ENCODE assay signal across 8 cellular contexts in genomic region chr2:70552501-70553333, GRCh38. TPM values are rescaled to one million over a fixed set of nuclear protein-coding genes. Genes with fewer than 3 reads are reported as not detected.
DNase-seq lines count a peak whose midpoint lies in the region; ATAC-seq and TF ChIP-seq lines count a peak whose summit lies in the region.

No MANE protein-coding gene starts in this region.

- H3K27ac ChIP-seq in SJCRH30 (peak overlapping the region; percentile 13; the same call in 1 of the 2 replicates), ectodermal cell (ENCODE audit: insufficient read depth, low read depth, low read length, poor library complexity, severe bottlenecking) (no peak overlapping the region)

- peaks cover 39% of the 10 kb centered on the region for H3K4me1 Mint-ChIP-seq in neural crest cell

- H3K36me3 ChIP-seq in SJCRH30 (no peaks in the 10 kb centered on the region), ectodermal cell (ENCODE audit: control insufficient read depth, insufficient read depth, low read length) (no peaks in the 10 kb centered on the region)

- H3K36me3 Mint-ChIP-seq in neural crest cell (ENCODE audit: low read depth), result no peaks in the 10 kb centered on the region

- H3K27me3 ChIP-seq in SJCRH30 (peaks cover 15% of the 10 kb centered on the region), ectodermal cell (ENCODE audit: control insufficient read depth, insufficient read depth, low read length, poor library complexity, severe bottlenecking) (peaks cover 61% of the 10 kb centered on the region)

- peaks cover 22% of the 10 kb centered on the region; the same call in 1 of the 2 replicates for H3K4me1 ChIP-seq in SJCRH30
- peaks cover 5% of the 10 kb centered on the region for H3K4me1 ChIP-seq in ectodermal cell (ENCODE audit: control insufficient read depth, insufficient read depth, low read length)

- ATAC-seq in GM21723 (IDR thresholded peaks at IDR 0.05; ENCODE audit: unreplicated experiment) (no peak), HG03135 (IDR thresholded peaks at IDR 0.05; ENCODE audit: unreplicated experiment) (no peak), HG02973 (IDR thresholded peaks at IDR 0.05; ENCODE audit: unreplicated experiment) (no peak)

- H3K9me3 Mint-ChIP-seq in neural crest cell, result no peaks in the 10 kb centered on the region

- peaks cover 77% of the 10 kb centered on the region for H3K27me3 Mint-ChIP-seq in neural crest cell (ENCODE audit: low read depth)

- H3K9me3 ChIP-seq in SJCRH30 (replicated peaks) (no peaks in the 10 kb centered on the region), ectodermal cell (ENCODE audit: control insufficient read depth, low read length) (no peaks in the 10 kb centered on the region)

- H3K4me3 Mint-ChIP-seq in neural crest cell, result peak overlapping the region; percentile 82

- no peak for TF ChIP-seq CTCF in neural crest cell (conservative IDR thresholded peaks at IDR 0.05)

- no peak overlapping the region for H3K27ac Mint-ChIP-seq in neural crest cell (ENCODE audit: unreplicated experiment)

- H3K4me3 ChIP-seq in SJCRH30 (peak overlapping the region; percentile 65), ectodermal cell (ENCODE audit: insufficient read depth, low read depth, low read length) (peak overlapping the region; percentile 61)

- WGBS in ectodermal cell, 2 experiments, result 2% methylated on average over 45 of the region's 45 CpGs

- DNase-seq in NCI-H82 (lab: John Stamatoyannopoulos, UW), result peak; percentile 18
- DNase-seq in NCI-H82 treated with DMSO at 0.1 percent for 48 hours (lab: John Stamatoyannopoulos, UW; ENCODE audit: unreplicated experiment), result no peak
- peak; percentile 33 to 42 for DNase-seq in SJCRH30
- no peak for DNase-seq in neural crest cell (ENCODE audit: low read depth, low spot score)

RNA-seq across cellular contexts. Expression of gene TGFA, which starts 0.9 kb away (rescaled TPM):
- 7.8 and 8.9 TPM in 2 replicates for total RNA-seq in SJCRH30 (2014; rRNA removed; shearing (Covaris generic))
- polyA plus RNA-seq in ectodermal cell (2013, experiment 1 of 4), result 0.26 TPM
- 0.36 TPM for polyA plus RNA-seq in ectodermal cell (2013, experiment 2 of 4)
- polyA plus RNA-seq in ectodermal cell (2013, experiment 3 of 4), result 0.75 TPM
- 0.24 TPM for polyA plus RNA-seq in ectodermal cell (2013, experiment 4 of 4)
- total RNA-seq in neural crest cell, result 1.1 and 1.4 TPM in 2 replicates

Comparison
In these comparisons a context has a peak if more than half of its experiments do, and no peak if none do; other contexts are left out.
1. DNase-seq: peak in NCI-H82 (single experiment) and SJCRH30 (2 of 2); none in NCI-H82 treated with DMSO at 0.1 percent for 48 hours (single experiment) and neural crest cell (single experiment).